ENCODE assay signal across 29 cellular contexts in the genomic region with DNA sequence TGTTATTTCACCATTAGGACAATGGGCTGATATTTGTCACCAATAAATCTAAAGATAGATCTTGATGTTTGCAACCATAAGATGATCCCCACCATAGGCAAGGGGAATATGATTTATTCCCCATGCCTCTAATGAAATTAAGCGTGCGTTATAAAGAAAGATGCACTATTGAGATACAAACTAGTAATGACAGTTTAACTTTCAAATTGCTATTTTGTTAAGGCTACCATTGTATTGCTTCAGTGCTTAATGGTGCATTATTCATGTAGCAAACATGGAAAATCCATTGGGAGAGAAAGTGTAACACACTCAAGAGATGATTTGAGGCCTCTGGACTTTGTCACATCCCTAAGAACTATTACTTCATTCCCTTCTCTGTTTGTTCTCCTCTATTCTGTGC.
"Had no signal": no experiment of that assay in that cellular context is flagged by ENCODE, and none has a peak within 500 bp of the region (broad histone marks: within the 10 kb centered on the region; RNA-seq: fewer than 3 reads in every experiment).

No MANE protein-coding gene starts in this region.

- ATAC-seq: activated naive CD4-positive, alpha-beta T cell treated with anti-CD3 and anti-CD28 coated beads, Interleukin-2, amount 50 U/mL, for 72 hours; activated naive CD8-positive, alpha-beta T cell treated with anti-CD3 and anti-CD28 coated beads, Interleukin-2, amount 50 U/mL, for 24 hours; activated T-cell treated with anti-CD3 and anti-CD28 coated beads, Interleukin-2, amount 50 U/mL, for 4 hours; activated T-cell treated with anti-CD3 and anti-CD28 coated beads, Interleukin-2, amount 50 U/mL, for 72 hours; activated T-helper 17 cell treated with anti-CD3 and anti-CD28 coated beads, Interleukin-2, amount 50 U/mL, for 72 hours; body of pancreas had no signal

- H3K9me3 ChIP-seq: adrenal gland, ascending aorta, body of pancreas, breast epithelium had no signal

- H3K27ac ChIP-seq: adrenal gland, ascending aorta, body of pancreas, brain microvascular endothelial cell, breast epithelium, cardiac muscle cell had no signal

- DNase-seq: activated effector memory CD4-positive, alpha-beta T cell treated with anti-CD3 and anti-CD28 coated beads, Interleukin-2, amount 50 U/mL, for 16 hours; activated effector memory CD4-positive, alpha-beta T cell treated with Interleukin-2 at 50 U/mL for 16 hours; activated gamma-delta T cell; activated gamma-delta T cell treated with Interleukin-2 at 50 U/mL for 16 hours; activated naive CD4-positive, alpha-beta T cell; activated naive CD4-positive, alpha-beta T cell treated with anti-CD3 and anti-CD28 coated beads for 36 hours; activated naive CD4-positive, alpha-beta T cell treated with anti-CD3 and anti-CD28 coated beads, Interleukin-2, amount 10 ng/mL, durations not matched to agents 7 days and 5 days; activated naive CD4-positive, alpha-beta T cell treated with anti-CD3 and anti-CD28 coated beads, Interleukin-2, amount 50 U/mL, for 16 hours; activated naive CD4-positive, alpha-beta T cell treated with Interleukin-2 at 50 U/mL for 16 hours; activated naive CD8-positive, alpha-beta T cell treated with anti-CD3 and anti-CD28 coated beads for 36 hours; activated naive CD8-positive, alpha-beta T cell treated with anti-CD3 and anti-CD28 coated beads, Interleukin-2, amount 10 ng/mL, durations not matched to agents 7 days and 5 days; activated naive CD8-positive, alpha-beta T cell treated with anti-CD3 and anti-CD28 coated beads, Interleukin-2, amount 50 U/mL, for 24 hours; activated T-cell treated with anti-CD3 and anti-CD28 coated beads, Interleukin-2, amount 50 U/mL, for 4 hours; activated T-cell treated with anti-CD3 and anti-CD28 coated beads, Interleukin-2, amount 50 U/mL, for 48 hours; activated T-cell treated with anti-CD3 and anti-CD28 coated beads, Interleukin-2, amount 50 U/mL, for 72 hours; adrenal gland; amniotic stem cell; amygdala; anterior cingulate cortex; aorta; body of pancreas; brain microvascular endothelial cell; central memory CD4-positive, alpha-beta T cell; cerebellar nuclear complex had no signal

- H3K36me3 ChIP-seq: adrenal gland, ascending aorta, brain microvascular endothelial cell, breast epithelium, cardiac muscle cell had no signal

- H3K4me3 ChIP-seq: adrenal gland, ascending aorta, body of pancreas, breast epithelium, cardiac muscle cell had no signal

- H3K27me3 ChIP-seq: adrenal gland, ascending aorta, body of pancreas, brain microvascular endothelial cell, breast epithelium, cardiac muscle cell had no signal

- H3K4me1 ChIP-seq: adrenal gland, ascending aorta, body of pancreas, breast epithelium had no signal
